ENCODE assay signal across 1 cellular context in the genomic region with DNA sequence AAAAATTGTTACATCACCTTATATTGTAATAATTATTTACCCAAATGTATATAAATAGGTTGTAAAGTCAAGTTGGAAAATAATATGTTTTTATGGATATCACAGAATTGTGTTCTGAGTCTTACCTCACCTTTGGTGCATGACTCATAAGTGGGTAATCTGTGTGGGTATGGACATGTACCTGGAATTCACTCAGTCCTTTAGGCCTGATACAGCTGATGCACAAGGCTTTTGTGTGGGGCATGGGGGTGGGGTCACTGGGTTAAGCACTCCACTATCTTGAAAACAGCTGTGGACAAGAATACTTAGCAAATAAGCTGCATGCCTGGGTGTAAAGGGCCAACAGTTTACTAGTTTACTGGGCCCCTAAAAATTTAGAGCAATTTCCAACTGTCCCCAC.
TF ChIP-seq lines count a peak whose summit lies in the region.

No MANE protein-coding gene starts in this region.

TF ChIP-seq in HEK293, 187 proteins besides CTCF, POLR2A, EP300 and RAD21 (continued from another document):
- TF ChIP-seq PRDM6 (tag by site-specific recombination; IDR thresholded peaks at IDR 0.05): peak; percentile 52; the same call in 1 of the 2 replicates
- no peak for TF ChIP-seq ZNF624 (tag by site-specific recombination; IDR thresholded peaks at IDR 0.05)
- TF ChIP-seq ZNF664 (tag by site-specific recombination; IDR thresholded peaks at IDR 0.05): no peak
- TF ChIP-seq RBAK (tag by site-specific recombination; IDR thresholded peaks at IDR 0.05): no peak
- TF ChIP-seq ZFP41 (tag by site-specific recombination; IDR thresholded peaks at IDR 0.05; ENCODE audit: borderline replicate concordance): no peak
- TF ChIP-seq ZNF184 (tag by site-specific recombination; IDR thresholded peaks at IDR 0.05): no peak
- TF ChIP-seq EGR2 (tag by site-specific recombination; IDR thresholded peaks at IDR 0.05; ENCODE audit: low read depth): 0 out of 2 replicates have a peak, but pooled peaks have one; percentile 7
